In genomic region chr22:41003041-41003440, GRCh38 we compare ENCODE assay signal across 24 cellular contexts. TPM values are rescaled to one million over a fixed set of nuclear protein-coding genes. Genes with fewer than 3 reads are reported as not detected.
DNase-seq lines count a peak whose midpoint lies in the region; ATAC-seq, FAIRE-seq and TF ChIP-seq lines count a peak whose summit lies in the region.
"Had no signal": no experiment of that assay in that cellular context is flagged by ENCODE, and none has a peak within 500 bp of the region (broad histone marks: within the 10 kb centered on the region; RNA-seq: fewer than 3 reads in every experiment).

No MANE protein-coding gene starts in this region.

- H3K9me3 ChIP-seq in GM12878 (replicated peaks; ENCODE audit: control insufficient read depth, insufficient read depth, low read length) (no peaks in the 10 kb centered on the region), lower lobe of right lung (no peaks in the 10 kb centered on the region)
- H3K9me3 ChIP-seq: HAP-1, thoracic aorta had no signal

- H3K9ac ChIP-seq in GM12878 (ENCODE audit: control insufficient read depth, insufficient read depth, low read length): no peak overlapping the region
- H3K9ac ChIP-seq: KMS-11 had no signal

- H3K36me3 Mint-ChIP-seq in type B pancreatic cell: no peaks in the 10 kb centered on the region
- H3K36me3 Mint-ChIP-seq: stimulated activated naive B cell treated with anti-CD40 and anti-IgM and Interleukin-4, amounts not matched to agents 10 μg/mL and 1 μg/mL and 100 μg/mL, for 72 hours had no signal

- WGBS in GM12878 (ENCODE audit: insufficient coverage, insufficient replicate concordance, low lambda C conversion rate, missing lambda C conversion rate): 44% methylated on average over 8 of the region's 8 CpGs

- H4K20me1 ChIP-seq in GM12878 (ENCODE audit: control insufficient read depth, insufficient read depth): no peaks in the 10 kb centered on the region

- peaks cover 10% of the 10 kb centered on the region for H3K4me1 Mint-ChIP-seq in type B pancreatic cell (ENCODE audit: unreplicated experiment)
- H3K4me1 Mint-ChIP-seq: stimulated activated naive B cell treated with anti-CD40 and anti-IgM and Interleukin-4, amounts not matched to agents 10 μg/mL and 1 μg/mL and 100 μg/mL, for 72 hours had no signal

- no peaks in the 10 kb centered on the region for H3K27me3 ChIP-seq in GM12878 (replicated peaks in 1 of 2; ENCODE audit: control insufficient read depth in 2 of 2, insufficient read depth in 2 of 2, low read length in 1 of 2)
- H3K27me3 ChIP-seq in lower lobe of right lung (ENCODE audit: low read depth): no peaks in the 10 kb centered on the region
- H3K27me3 ChIP-seq in foreskin keratinocyte: no peaks in the 10 kb centered on the region
- H3K27me3 ChIP-seq: heart left ventricle had no signal

- H3K9me3 Mint-ChIP-seq in type B pancreatic cell: peaks cover 4% of the 10 kb centered on the region

- H3K27ac ChIP-seq in GM12878 (ENCODE audit: control insufficient read depth, insufficient read depth) (no peak overlapping the region), lower lobe of right lung (no peak overlapping the region), foreskin keratinocyte (no peak overlapping the region)
- H3K27ac ChIP-seq: heart left ventricle, KMS-11, thoracic aorta had no signal

- H3K4me3 ChIP-seq in GM12878 (no peak overlapping the region), lower lobe of right lung (no peak overlapping the region)
- H3K4me3 ChIP-seq: HAP-1, heart left ventricle, thoracic aorta had no signal

- TF ChIP-seq CTCF in GM12878 (IDR thresholded peaks at IDR 0.05 in 2 of 3, conservative IDR thresholded peaks at IDR 0.05 in 1 of 3; ENCODE audit: control insufficient read depth in 2 of 3, extremely low read depth in 1 of 3, insufficient read depth in 1 of 3, low read depth in 3 of 3, low read length in 3 of 3) (no peak), lower lobe of right lung (IDR thresholded peaks at IDR 0.05) (no peak), type B pancreatic cell (conservative IDR thresholded peaks at IDR 0.05) (no peak), foreskin keratinocyte (conservative IDR thresholded peaks at IDR 0.05) (no peak)

- CTCF ChIA-PET in GM12878 (lab: Yijun Ruan, JAX): interaction anchor here (0.6 to 1.4 kb wide), 4 partner anchors 29 to 235 kb away, joined by 3 read pairs; no protein-coding TSS in a partner anchor

- H3K79me2 ChIP-seq in GM12878 (ENCODE audit: control insufficient read depth, insufficient read depth, low read length): no peaks in the 10 kb centered on the region

- peak; percentile 37 for DNase-seq in DMS53 (lab: John Stamatoyannopoulos, UW)
- no peak for DNase-seq in DMS53 treated with DMSO at 0.1 percent for 48 hours (lab: John Stamatoyannopoulos, UW; ENCODE audit: unreplicated experiment)
- DNase-seq in GM12878 (ENCODE audit: low read depth, low spot score): no peak
- no peak for DNase-seq in lower lobe of right lung
- DNase-seq in type B pancreatic cell (ENCODE audit: extremely low spot score, unreplicated experiment): no peak
- DNase-seq in NCI-H1417 (lab: John Stamatoyannopoulos, UW): no peak
- DNase-seq in HUDEP-2 (lab: John Stamatoyannopoulos, UW; ENCODE audit: unreplicated experiment in 76 of 76): no peak
- DNase-seq in foreskin keratinocyte: no peak
- DNase-seq: activated CD4-positive, alpha-beta T cell treated with anti-CD3 and anti-CD28 coated beads for 1 hour; activated naive CD4-positive, alpha-beta T cell treated with Interleukin-2 at 50 U/mL for 16 hours; activated T-cell treated with anti-CD3 and anti-CD28 coated beads, Interleukin-2, amount 50 U/mL, for 1 hour; amygdala; caudate nucleus; EL; heart left ventricle; MV-4-11; NCI-H1694 treated with DMSO at 0.1 percent for 48 hours; stimulated activated CD4-positive, alpha-beta T cell treated with anti-CD3 and anti-CD28 coated beads, Interleukin-2, amount 100 ng/mL, for 48 hours; stimulated activated naive B cell treated with anti-CD40 and anti-IgM and Interleukin-4, amounts not matched to agents 10 μg/mL and 1 μg/mL and 100 μg/mL, for 72 hours had no signal

- TF ChIP-seq EP300 in GM12878 (IDR thresholded peaks at IDR 0.05; ENCODE audit: borderline replicate concordance in 1 of 2, control insufficient read depth in 1 of 2, low read depth in 2 of 2, low read length in 2 of 2): no peak

- RAD21 ChIA-PET in GM12878 (lab: Charles Lee; ENCODE audit: unreplicated experiment): interaction anchor here (0.8 kb wide), 1 partner anchor 235 kb away, joined by 3 read pairs; no protein-coding TSS in a partner anchor

- TF ChIP-seq RAD21 in GM12878 (IDR thresholded peaks at IDR 0.05; ENCODE audit: insufficient read depth, low read depth, low read length): no peak

- no peaks in the 10 kb centered on the region for H3K27me3 Mint-ChIP-seq in type B pancreatic cell
- H3K27me3 Mint-ChIP-seq: stimulated activated naive B cell treated with anti-CD40 and anti-IgM and Interleukin-4, amounts not matched to agents 10 μg/mL and 1 μg/mL and 100 μg/mL, for 72 hours had no signal

- no peaks in the 10 kb centered on the region for H3K36me3 ChIP-seq in GM12878 (ENCODE audit: control insufficient read depth in 2 of 2, insufficient read depth in 2 of 2, low read length in 1 of 2)
- no peaks in the 10 kb centered on the region for H3K36me3 ChIP-seq in lower lobe of right lung
- H3K36me3 ChIP-seq: HAP-1, heart left ventricle, thoracic aorta had no signal

- intact Hi-C loops in GM12878 (cut with micrococcal nuclease; ENCODE audit: unreplicated experiment): no loop called here
- intact Hi-C loops in lower lobe of right lung (cut with DNase I): no loop called here

- no TSS peak for BruUV-seq in GM12878 (replicated peaks; lab: Mats Ljungman, UMichigan)

- no peak for ATAC-seq in GM12878
- ATAC-seq in lower lobe of right lung: peak; percentile 46 to 66
- ATAC-seq in foreskin keratinocyte: no peak
- ATAC-seq: heart left ventricle; stimulated activated naive B cell treated with anti-CD40 and anti-IgM and Interleukin-4, amounts not matched to agents 10 μg/mL and 1 μg/mL and 100 μg/mL, for 72 hours had no signal

- POLR2A ChIA-PET in GM12878 (lab: Charles Lee): interaction anchor here (0.6 kb wide), 1 partner anchor 66 kb away, joined by 3 read pairs; no protein-coding TSS in a partner anchor

- no peak for FAIRE-seq in GM12878 (lab: Jason Lieb, UNC)
- FAIRE-seq: A204.1, endothelial cell of umbilical vein had no signal

- no peak overlapping the region for H3K4me2 ChIP-seq in GM12878 (ENCODE audit: control insufficient read depth, insufficient read depth)
- H3K4me2 ChIP-seq: KMS-11 had no signal

- in situ Hi-C loops in GM12878 (cut with MboI): no loop called here

- SMC1A ChIA-PET in GM12878 (lab: Charles Lee; ENCODE audit: uncharacterized antibody, unreplicated experiment): interaction anchor here (1.0 to 2.0 kb wide), 4 partner anchors 14 to 89 kb away, joined by 3 to 4 read pairs (median 4); no protein-coding TSS in a partner anchor

- TF ChIP-seq POLR2A in GM12878 (IDR thresholded peaks at IDR 0.05; ENCODE audit: low read depth, low read length): no peak

- no peaks in the 10 kb centered on the region for H3K4me1 ChIP-seq in GM12878 (ENCODE audit: control insufficient read depth, insufficient read depth, low read length)
- H3K4me1 ChIP-seq in lower lobe of right lung: no peaks in the 10 kb centered on the region
- peaks cover 3% of the 10 kb centered on the region for H3K4me1 ChIP-seq in foreskin keratinocyte
- H3K4me1 ChIP-seq: heart left ventricle had no signal

- peak overlapping the region; percentile 98 for H3K27ac Mint-ChIP-seq in type B pancreatic cell
- H3K27ac Mint-ChIP-seq: stimulated activated naive B cell treated with anti-CD40 and anti-IgM and Interleukin-4, amounts not matched to agents 10 μg/mL and 1 μg/mL and 100 μg/mL, for 72 hours had no signal

- 0 out of 2 replicates have a peak overlapping the region, but pooled peaks have one; percentile 12 for H2AFZ ChIP-seq in GM12878 (ENCODE audit: control insufficient read depth, low read depth, low read length)

- peak overlapping the region; percentile 44 for H3K4me3 Mint-ChIP-seq in type B pancreatic cell
- H3K4me3 Mint-ChIP-seq: stimulated activated naive B cell treated with anti-CD40 and anti-IgM and Interleukin-4, amounts not matched to agents 10 μg/mL and 1 μg/mL and 100 μg/mL, for 72 hours had no signal

RNA-seq across cellular contexts. Expression of gene RBX1, which starts 51.9 kb away (rescaled TPM):
- 67.7 and 75.3 TPM in 2 replicates for total RNA-seq in GM12878 (2013; cell fraction: nucleolus; rRNA removed)
- total RNA-seq in GM12878 (2014; rRNA removed) (114 and 117 TPM in 2 replicates), GM12878 (2014; rRNA removed; fragmentation: Illumina TruSeq; extraction: Trizol) (71.2 and 79.4 TPM in 2 replicates), GM12878 (2021) (87.9 and 91.1 TPM in 2 replicates), lower lobe of right lung (46.7 TPM), type B pancreatic cell (ENCODE audit: low replicate concordance) (62.8 and 68.1 TPM in 2 replicates), foreskin keratinocyte (81.4 and 82.2 TPM in 2 replicates)
- 227 TPM for polyA plus RNA-seq in GM12878 (2011; ENCODE audit: low read depth)
- polyA plus RNA-seq in GM12878 (2011; rRNA removed) (203 and 251 TPM in 2 replicates), GM12878 (2014; fragmentation: Illumina TruSeq; extraction: Trizol) (110 TPM in 2 replicates), GM12878 (2014; fragmentation: Nextera tagmentation; extraction: Ambion mirVana) (100 to 1,000 TPM; 449 to 468 TPM), GM12878 (2014; rRNA removed) (142 and 164 TPM in 2 replicates), GM12878 (2016; fragmentation: Nextera tagmentation; extraction: Ambion mirVana) (100 to 1,000 TPM; 391 to 402 TPM), foreskin keratinocyte (130 TPM in 2 replicates)
- polyA plus RNA-seq in GM12878 (2011; cell fraction: cytosol; rRNA removed): 134 and 174 TPM in 2 replicates
- polyA plus RNA-seq in GM12878 (2011; cell fraction: nucleus; rRNA removed): 66.9 and 93.5 TPM in 2 replicates
- polyA plus RNA-seq in GM12878 (2012): 113 and 117 TPM in 2 replicates
- 41.6 and 45.5 TPM in 2 replicates for polyA minus RNA-seq in GM12878 (2011; rRNA and poly(A)+ RNA removed)
- polyA minus RNA-seq in GM12878 (2011; cell fraction: cytosol; rRNA and poly(A)+ RNA removed): 10.0 and 12.5 TPM in 2 replicates
- 13.2 and 16.8 TPM in 2 replicates for polyA minus RNA-seq in GM12878 (2011; cell fraction: nucleus; rRNA and poly(A)+ RNA removed)

Comparison
In these comparisons a context has a peak if more than half of its experiments do, and no peak if none do; other contexts are left out.
1. ATAC-seq: peak in lower lobe of right lung (2 of 2); none in GM12878 (single experiment) and foreskin keratinocyte (single experiment).